ENCODE assay signal across 12 cellular contexts in genomic region chr16:895371-895770, GRCh38.
DNase-seq lines count a peak whose midpoint lies in the region; ATAC-seq and TF ChIP-seq lines count a peak whose summit lies in the region.
"Had no signal": no experiment of that assay in that cellular context is flagged by ENCODE, and none has a peak within 500 bp of the region (broad histone marks: within the 10 kb centered on the region; RNA-seq: fewer than 3 reads in every experiment).

No MANE protein-coding gene starts in this region.

- H3K4me1 ChIP-seq in tibial nerve (peaks cover 0 to 36% (median 8%) of the 10 kb centered on the region in 4 donors), lower lobe of right lung (no peaks in the 10 kb centered on the region)

- intact Hi-C loops in lower lobe of right lung (cut with DNase I) (no loop called here), left colon (cut with DNase I, micrococcal nuclease) (no loop called here)

- WGBS in tibial nerve, 2 donors = 71 to 74% methylated on average over 8 to 22 of the region's 24 CpGs

- DNase-seq in WERI-Rb-1 = no peak
- peak in 3 of 61 donors; percentile 17 to 41 (median 31) for DNase-seq in caudate nucleus (lab: John Stamatoyannopoulos, UW)
- DNase-seq in left kidney (ENCODE audit: low read depth, low spot score) = peak; percentile 27
- DNase-seq in tibial nerve (ENCODE audit: low spot score in 2 of 2) = no peak
- no peak for DNase-seq in NCI-H345 (lab: John Stamatoyannopoulos, UW)
- no peak for DNase-seq in lower lobe of right lung
- no peak for DNase-seq in left colon
- DNase-seq: C1 segment of cervical spinal cord; Calu3; CD4-positive, alpha-beta T cell; DMS 273 treated with DMSO at 0.1 percent for 48 hours; GM23248 had no signal

- TF ChIP-seq CTCF in WERI-Rb-1 (IDR thresholded peaks at IDR 0.05; ENCODE audit: low read depth, low read length) = no peak
- no peak for TF ChIP-seq CTCF in tibial nerve (IDR thresholded peaks at IDR 0.05)
- no peak for TF ChIP-seq CTCF in lower lobe of right lung (IDR thresholded peaks at IDR 0.05)

- H3K27me3 ChIP-seq in WERI-Rb-1 (ENCODE audit: insufficient read depth, low read depth, severe bottlenecking) (no peaks in the 10 kb centered on the region), tibial nerve (no peaks in the 10 kb centered on the region), lower lobe of right lung (ENCODE audit: low read depth) (no peaks in the 10 kb centered on the region)

- H3K27ac ChIP-seq in WERI-Rb-1 = peak overlapping the region; percentile 52
- H3K27ac ChIP-seq in caudate nucleus (ENCODE audit: low read depth, low read length) = peak overlapping the region; percentile 80
- peak overlapping the region in 3 of 4 donors; percentile 38 to 84 (median 65) for H3K27ac ChIP-seq in tibial nerve
- H3K27ac ChIP-seq in lower lobe of right lung = no peak overlapping the region
- H3K27ac ChIP-seq: GM23248 had no signal

- no peak for ATAC-seq in lower lobe of right lung
- no peak for ATAC-seq in left colon

- H3K4me3 ChIP-seq in WERI-Rb-1 (ENCODE audit: low read depth, low read length) (no peak overlapping the region), tibial nerve (no peak overlapping the region), lower lobe of right lung (no peak overlapping the region)
- H3K4me3 ChIP-seq: GM23248 had no signal

- no peaks in the 10 kb centered on the region for H3K36me3 ChIP-seq in WERI-Rb-1
- peaks cover 0 to 35% (median 0%) of the 10 kb centered on the region in 3 donors for H3K36me3 ChIP-seq in tibial nerve
- H3K36me3 ChIP-seq in lower lobe of right lung = peaks cover 24% of the 10 kb centered on the region

- no peak for TF ChIP-seq POLR2A in tibial nerve (IDR thresholded peaks at IDR 0.05)

- no peak for TF ChIP-seq EP300 in tibial nerve (IDR thresholded peaks at IDR 0.05)

- H3K9me3 ChIP-seq in WERI-Rb-1 (ENCODE audit: severe bottlenecking) (no peaks in the 10 kb centered on the region), tibial nerve (no peaks in the 10 kb centered on the region), lower lobe of right lung (no peaks in the 10 kb centered on the region)
